ENCODE assay signal across 15 cellular contexts in genomic region chr4:19806865-19807264, GRCh38.
A peak's percentile ranks its signal among the peaks of the same experiment; 100 is the strongest.
DNase-seq lines count a peak whose midpoint lies in the region; ATAC-seq and TF ChIP-seq lines count a peak whose summit lies in the region.
"Had no signal": no experiment of that assay in that cellular context is flagged by ENCODE, and none has a peak within 500 bp of the region (broad histone marks: within the 10 kb centered on the region; RNA-seq: fewer than 3 reads in every experiment).

No MANE protein-coding gene starts in this region.

- H3K27me3 Mint-ChIP-seq in HFFc6 (ENCODE audit: insufficient read depth), result no peaks in the 10 kb centered on the region
- H3K27me3 Mint-ChIP-seq in activated CD4-positive, alpha-beta T cell treated with anti-CD3 and anti-CD28 coated beads, Interleukin-2, amount 10 ng/mL, durations not matched to agents 24 days and 14 days, result no peaks in the 10 kb centered on the region
- H3K27me3 Mint-ChIP-seq: CD4-positive, alpha-beta T cell had no signal

- no peak overlapping the region for H3K4me3 Mint-ChIP-seq in HFFc6
- no peak overlapping the region for H3K4me3 Mint-ChIP-seq in activated CD4-positive, alpha-beta T cell treated with anti-CD3 and anti-CD28 coated beads, Interleukin-2, amount 10 ng/mL, durations not matched to agents 24 days and 14 days
- H3K4me3 Mint-ChIP-seq: CD4-positive, alpha-beta T cell had no signal

- H3K36me3 ChIP-seq in ACC112 (ENCODE audit: insufficient read depth, low read length) (no peaks in the 10 kb centered on the region), lower lobe of right lung (no peaks in the 10 kb centered on the region), right atrium auricular region (no peaks in the 10 kb centered on the region), gastroesophageal sphincter (no peaks in the 10 kb centered on the region)
- H3K36me3 ChIP-seq: MG63, SJCRH30 had no signal

- 43 to 81% methylated on average over 1 of the region's 1 CpG for WGBS in gastroesophageal sphincter (ENCODE audit: low coverage in 1 of 2), 2 donors

- TF ChIP-seq CTCF in HFFc6 (IDR thresholded peaks at IDR 0.05), result no peak
- TF ChIP-seq CTCF in astrocyte of the spinal cord (IDR thresholded peaks at IDR 0.05; ENCODE audit: low read depth, low read length), result no peak
- TF ChIP-seq CTCF in lower lobe of right lung (IDR thresholded peaks at IDR 0.05), result no peak
- no peak for TF ChIP-seq CTCF in right atrium auricular region (IDR thresholded peaks at IDR 0.05)
- no peak for TF ChIP-seq CTCF in gastroesophageal sphincter (IDR thresholded peaks at IDR 0.05)

- H3K4me3 ChIP-seq in ACC112 (ENCODE audit: low read depth, low read length) (no peak overlapping the region), astrocyte of the spinal cord (ENCODE audit: low read depth, low read length) (no peak overlapping the region), lower lobe of right lung (no peak overlapping the region), right atrium auricular region (no peak overlapping the region), gastroesophageal sphincter (no peak overlapping the region)
- H3K4me3 ChIP-seq: MG63, SJCRH30 had no signal

- H3K4me1 Mint-ChIP-seq in HFFc6 (ENCODE audit: low read depth), result peaks cover 47% of the 10 kb centered on the region
- no peaks in the 10 kb centered on the region for H3K4me1 Mint-ChIP-seq in activated CD4-positive, alpha-beta T cell treated with anti-CD3 and anti-CD28 coated beads, Interleukin-2, amount 10 ng/mL, durations not matched to agents 24 days and 14 days

- DNase-seq in HFFc6 (no peak), astrocyte of the spinal cord (ENCODE audit: low read depth, low spot score) (peak; percentile 30), lower lobe of right lung (no peak), right atrium auricular region (ENCODE audit: low spot score) (no peak), RPMI8226 (no peak)
- DNase-seq in activated CD4-positive, alpha-beta T cell treated with anti-CD3 and anti-CD28 coated beads, Interleukin-2, amount 10 ng/mL, durations not matched to agents 24 days and 14 days, result no peak
- DNase-seq: CD4-positive, alpha-beta T cell; MG63; NCI-H1105; NCI-H187 treated with DMSO at 0.1 percent for 48 hours; NCI-H510A; SJCRH30 had no signal

- H3K27me3 ChIP-seq in ACC112 (ENCODE audit: insufficient read depth, low read length), result no peaks in the 10 kb centered on the region
- no peaks in the 10 kb centered on the region for H3K27me3 ChIP-seq in lower lobe of right lung (ENCODE audit: low read depth)
- no peaks in the 10 kb centered on the region for H3K27me3 ChIP-seq in right atrium auricular region
- no peaks in the 10 kb centered on the region for H3K27me3 ChIP-seq in gastroesophageal sphincter
- H3K27me3 ChIP-seq: MG63, SJCRH30 had no signal

- in situ Hi-C loops in astrocyte of the spinal cord (cut with HindIII; ENCODE audit: low sequenced_read_pairs), result no loop called here

- ATAC-seq in lower lobe of right lung (peak; percentile 74 to 84), gastroesophageal sphincter (no peak)

- peak overlapping the region; percentile 53 for H3K27ac Mint-ChIP-seq in HFFc6
- no peak overlapping the region for H3K27ac Mint-ChIP-seq in activated CD4-positive, alpha-beta T cell treated with anti-CD3 and anti-CD28 coated beads, Interleukin-2, amount 10 ng/mL, durations not matched to agents 24 days and 14 days
- H3K27ac Mint-ChIP-seq: CD4-positive, alpha-beta T cell had no signal

- H3K79me2 ChIP-seq in ACC112 (ENCODE audit: control insufficient read depth, insufficient read depth, low read length, unreplicated experiment), result no peaks in the 10 kb centered on the region

- H3K9me3 ChIP-seq in lower lobe of right lung (no peaks in the 10 kb centered on the region), right atrium auricular region (no peaks in the 10 kb centered on the region), gastroesophageal sphincter (no peaks in the 10 kb centered on the region)
- H3K9me3 ChIP-seq: MG63, SJCRH30 had no signal

- no peaks in the 10 kb centered on the region for H3K9me3 Mint-ChIP-seq in HFFc6
- peaks cover 2% of the 10 kb centered on the region for H3K9me3 Mint-ChIP-seq in activated CD4-positive, alpha-beta T cell treated with anti-CD3 and anti-CD28 coated beads, Interleukin-2, amount 10 ng/mL, durations not matched to agents 24 days and 14 days

- no peak overlapping the region for H2AFZ ChIP-seq in ACC112 (ENCODE audit: low read length, unreplicated experiment)

- intact Hi-C loops in lower lobe of right lung (cut with DNase I), result no loop called here
- intact Hi-C loops in activated CD4-positive, alpha-beta T cell treated with anti-CD3 and anti-CD28 coated beads, Interleukin-2, amount 10 ng/mL, durations not matched to agents 24 days and 14 days (cut with micrococcal nuclease), result no loop called here

- TF ChIP-seq EP300 in gastroesophageal sphincter (IDR thresholded peaks at IDR 0.05), result no peak

- H3K4me1 ChIP-seq in ACC112 (ENCODE audit: control insufficient read depth, insufficient read depth, low read length, unreplicated experiment), result peaks cover 28% of the 10 kb centered on the region
- H3K4me1 ChIP-seq in lower lobe of right lung, result peaks cover 17% of the 10 kb centered on the region
- no peaks in the 10 kb centered on the region for H3K4me1 ChIP-seq in right atrium auricular region
- H3K4me1 ChIP-seq in gastroesophageal sphincter, result peaks cover 2 to 22% (median 3%) of the 10 kb centered on the region in 3 donors

- H3K27ac ChIP-seq in ACC112 (ENCODE audit: low read depth, low read length), result peak overlapping the region; percentile 51
- no peak overlapping the region for H3K27ac ChIP-seq in lower lobe of right lung
- H3K27ac ChIP-seq in right atrium auricular region, result no peak overlapping the region
- no peak overlapping the region for H3K27ac ChIP-seq in gastroesophageal sphincter
- H3K27ac ChIP-seq: KMS-11, SJCRH30 had no signal

- no peaks in the 10 kb centered on the region for H3K36me3 Mint-ChIP-seq in HFFc6 (ENCODE audit: low read depth)
- H3K36me3 Mint-ChIP-seq in activated CD4-positive, alpha-beta T cell treated with anti-CD3 and anti-CD28 coated beads, Interleukin-2, amount 10 ng/mL, durations not matched to agents 24 days and 14 days (ENCODE audit: low read depth), result no peaks in the 10 kb centered on the region

- no peak for TF ChIP-seq POLR2A in gastroesophageal sphincter (IDR thresholded peaks at IDR 0.05)
